8 cellular contexts compared by ENCODE assay signal in the genomic region with DNA sequence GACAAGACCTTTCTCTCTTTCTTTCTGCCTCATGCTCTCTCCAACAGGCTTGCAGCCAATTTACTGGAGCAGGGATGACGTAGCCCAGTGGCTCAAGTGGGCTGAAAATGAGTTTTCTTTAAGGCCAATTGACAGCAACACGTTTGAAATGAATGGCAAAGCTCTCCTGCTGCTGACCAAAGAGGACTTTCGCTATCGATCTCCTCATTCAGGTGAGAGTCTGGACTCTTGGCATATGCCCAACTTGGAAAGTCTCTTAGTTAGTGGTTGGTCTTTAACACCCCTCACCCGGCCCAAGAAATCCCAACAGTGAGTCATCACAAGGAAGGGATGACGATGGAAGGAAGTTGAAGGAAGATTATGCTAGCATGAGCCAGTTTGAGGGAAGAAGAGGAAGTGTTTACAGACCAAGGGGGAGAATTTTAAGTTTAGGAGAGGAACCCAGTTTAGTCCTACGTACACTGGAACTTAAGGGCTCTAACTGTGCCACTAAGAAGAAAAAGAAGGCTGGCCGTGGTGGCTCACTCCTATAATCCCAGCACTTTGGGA.
A peak's percentile ranks its signal among the peaks of the same experiment; 100 is the strongest.
DNase-seq lines count a peak whose midpoint lies in the region; ATAC-seq, FAIRE-seq and TF ChIP-seq lines count a peak whose summit lies in the region.

No MANE protein-coding gene starts in this region.

- peaks cover 36% of the 10 kb centered on the region for H3K36me3 ChIP-seq in neutrophil

- no peak overlapping the region for H3K4me3 ChIP-seq in coronary artery
- H3K4me3 ChIP-seq in neutrophil (ENCODE audit: low read depth in 1 of 2, low read length in 1 of 2) = no peak overlapping the region

- peaks cover 55 to 63% of the 10 kb centered on the region in 2 experiments for H3K4me1 ChIP-seq in neutrophil (ENCODE audit: control insufficient read depth in 1 of 2, insufficient read depth in 1 of 2, low read depth in 1 of 2, low read length in 1 of 2)

- H3K27ac ChIP-seq in coronary artery (peak overlapping the region; percentile 79 to 83), neutrophil (peak overlapping the region; percentile 75)

- TF ChIP-seq CTCF in coronary artery (IDR thresholded peaks at IDR 0.05) = no peak
- TF ChIP-seq CTCF in neutrophil (IDR thresholded peaks at IDR 0.05) = no peak

- H3K27me3 ChIP-seq in neutrophil = no peaks in the 10 kb centered on the region

- no peak for FAIRE-seq in HTR-8/SVneo (lab: Jason Lieb, UNC)

- no peak for ATAC-seq in HG03460 (IDR thresholded peaks at IDR 0.05; ENCODE audit: unreplicated experiment)

- H3K9me3 ChIP-seq in neutrophil = no peaks in the 10 kb centered on the region

- DNase-seq in Daoy (ENCODE audit: low read depth) = peak; percentile 57
- peak; percentile 3 for DNase-seq in NCI-H2227 (lab: John Stamatoyannopoulos, UW; ENCODE audit: unreplicated experiment)
- DNase-seq in coronary artery (ENCODE audit: low spot score) = no peak
- no peak for DNase-seq in NCI-H1694 treated with DMSO at 0.1 percent for 48 hours (lab: John Stamatoyannopoulos, UW)
- no peak for DNase-seq in stimulated activated CD8-positive, alpha-beta memory T cell treated with anti-CD3 and anti-CD28 coated beads, Interleukin-4, amount 100 ng/mL, for 48 hours
- no peak for DNase-seq in HTR-8/SVneo (ENCODE audit: insufficient read length, low spot score)

Comparison
In these comparisons a context has a peak if more than half of its experiments do, and no peak if none do; other contexts are left out.
1. DNase-seq: peak in Daoy (single experiment) and NCI-H2227 (single experiment); none in coronary artery (single experiment), NCI-H1694 treated with DMSO at 0.1 percent for 48 hours (single experiment), stimulated activated CD8-positive, alpha-beta memory T cell treated with anti-CD3 and anti-CD28 coated beads, Interleukin-4, amount 100 ng/mL, for 48 hours (single experiment) and HTR-8/SVneo (single experiment).